9 cellular contexts compared by ENCODE assay signal in genomic region chr3:101902041-101902440, GRCh38. TPM values are rescaled to one million over a fixed set of nuclear protein-coding genes. Genes with fewer than 3 reads are reported as not detected.
DNase-seq lines count a peak whose midpoint lies in the region; ATAC-seq, FAIRE-seq and TF ChIP-seq lines count a peak whose summit lies in the region.
"Had no signal": no experiment of that assay in that cellular context is flagged by ENCODE, and none has a peak within 500 bp of the region (broad histone marks: within the 10 kb centered on the region; RNA-seq: fewer than 3 reads in every experiment).

No MANE protein-coding gene starts in this region.

- no peaks in the 10 kb centered on the region for H3K9me3 ChIP-seq in K562 (replicated peaks; ENCODE audit: control insufficient read depth, insufficient read depth, low read depth, low read length)
- H3K9me3 ChIP-seq in Peyer's patch = no peaks in the 10 kb centered on the region

- TF ChIP-seq CTCF in K562 (IDR thresholded peaks at IDR 0.05 in 2 of 3, conservative IDR thresholded peaks at IDR 0.05 in 1 of 3; ENCODE audit: insufficient read depth in 2 of 3, low read depth in 1 of 3, low read length in 3 of 3) (no peak), Peyer's patch (IDR thresholded peaks at IDR 0.05) (no peak)

- no peaks in the 10 kb centered on the region for H3K36me3 ChIP-seq in K562 (ENCODE audit: control insufficient read depth, insufficient read depth, low read length)
- no peaks in the 10 kb centered on the region for H3K36me3 ChIP-seq in Peyer's patch

- TF ChIP-seq POLR2A in K562 (conservative IDR thresholded peaks at IDR 0.05) = no peak
- TF ChIP-seq POLR2A in Peyer's patch (IDR thresholded peaks at IDR 0.05) = no peak

- peaks cover 7% of the 10 kb centered on the region for H3K4me1 Mint-ChIP-seq in activated CD4-positive, alpha-beta T cell treated with anti-CD3 and anti-CD28 coated beads, Interleukin-2, amount 10 ng/mL, durations not matched to agents 24 days and 14 days

- ATAC-seq in HG03342 (IDR thresholded peaks at IDR 0.05; ENCODE audit: unreplicated experiment) (peak; percentile 35), K562 (no peak)

- H3K4me3 Mint-ChIP-seq in activated CD4-positive, alpha-beta T cell treated with anti-CD3 and anti-CD28 coated beads, Interleukin-2, amount 10 ng/mL, durations not matched to agents 24 days and 14 days = no peak overlapping the region

- H4K20me1 ChIP-seq in K562 (replicated peaks; ENCODE audit: control insufficient read depth, insufficient read depth, low read length) = no peaks in the 10 kb centered on the region

- no peaks in the 10 kb centered on the region for H3K9me1 ChIP-seq in K562 (ENCODE audit: control insufficient read depth, insufficient read depth, low read length)

- CTCF ChIA-PET in K562 (lab: Yijun Ruan, JAX; ENCODE audit: low intra/inter-chr PET ratio) = no interaction called here

- intact Hi-C loops in activated CD4-positive, alpha-beta T cell treated with anti-CD3 and anti-CD28 coated beads, Interleukin-2, amount 10 ng/mL, durations not matched to agents 24 days and 14 days (cut with micrococcal nuclease) = no loop called here
- intact Hi-C loops in K562 (cut with micrococcal nuclease) = no loop called here

- no peak overlapping the region for H2AFZ ChIP-seq in K562 (ENCODE audit: low read depth, low read length)

- FAIRE-seq in K562 (lab: Jason Lieb, UNC) = no peak

- no peaks in the 10 kb centered on the region for H3K4me1 ChIP-seq in K562 (replicated peaks in 1 of 2; ENCODE audit: control insufficient read depth in 2 of 2, insufficient read depth in 2 of 2, low read length in 2 of 2)
- H3K4me1 ChIP-seq in Peyer's patch = no peaks in the 10 kb centered on the region

- H3K27ac Mint-ChIP-seq in activated CD4-positive, alpha-beta T cell treated with anti-CD3 and anti-CD28 coated beads, Interleukin-2, amount 10 ng/mL, durations not matched to agents 24 days and 14 days = no peak overlapping the region

- H3K27ac ChIP-seq in K562 (ENCODE audit: extremely low read depth, low read depth, low read length) = no peak overlapping the region
- H3K27ac ChIP-seq in Peyer's patch = no peak overlapping the region

- 22% methylated on average over 1 of the region's 1 CpG for WGBS in K562 (ENCODE audit: insufficient coverage, low coverage, missing lambda C conversion rate)

- H3K27me3 ChIP-seq in K562 (ENCODE audit: control insufficient read depth in 2 of 2, insufficient read depth in 2 of 2, low read length in 2 of 2) (no peaks in the 10 kb centered on the region), Peyer's patch (no peaks in the 10 kb centered on the region)

- in situ Hi-C loops in K562 (cut with MboI) = no loop called here

- H3K36me3 Mint-ChIP-seq in activated CD4-positive, alpha-beta T cell treated with anti-CD3 and anti-CD28 coated beads, Interleukin-2, amount 10 ng/mL, durations not matched to agents 24 days and 14 days (ENCODE audit: low read depth) = peaks cover 4% of the 10 kb centered on the region

- peaks cover 2% of the 10 kb centered on the region for H3K9me3 Mint-ChIP-seq in activated CD4-positive, alpha-beta T cell treated with anti-CD3 and anti-CD28 coated beads, Interleukin-2, amount 10 ng/mL, durations not matched to agents 24 days and 14 days

- BruUV-seq in K562 (replicated peaks; lab: Mats Ljungman, UMichigan) = no TSS peak

- no peak for TF ChIP-seq EP300 in K562 (IDR thresholded peaks at IDR 0.05; ENCODE audit: low read length)

- POLR2A ChIA-PET in K562 (lab: Yijun Ruan, JAX) = no interaction called here

- no peak overlapping the region for H3K9ac ChIP-seq in K562 (ENCODE audit: insufficient read depth in 1 of 2, low read depth in 2 of 2, low read length in 2 of 2)

- peak; percentile 56 for DNase-seq in activated CD4-positive, alpha-beta T cell treated with anti-CD3 and anti-CD28 coated beads, Interleukin-2, amount 10 ng/mL, durations not matched to agents 24 days and 14 days
- DNase-seq in activated CD4-positive, alpha-beta T cell treated with anti-CD3 and anti-CD28 coated beads, Interleukin-2, amount 50 U/mL, for 4 hours = no peak
- no peak for DNase-seq in K562 (ENCODE audit: extremely low read depth in 1 of 4, low spot score in 3 of 4)
- DNase-seq in smooth muscle cell of the brain vasculature (ENCODE audit: low read depth, low spot score) = peak; percentile 52
- DNase-seq in Peyer's patch = no peak
- no peak for DNase-seq in midbrain (lab: John Stamatoyannopoulos, UW)
- no peak for DNase-seq in iPS-NIHi11 (ENCODE audit: low spot score)

- no peak overlapping the region for H3K4me3 ChIP-seq in K562
- H3K4me3 ChIP-seq in Peyer's patch = no peak overlapping the region
- H3K4me3 ChIP-seq: skin epidermis had no signal

- H3K4me2 ChIP-seq in K562 (ENCODE audit: insufficient read depth, low read length) = no peak overlapping the region

- no peak for TF ChIP-seq RAD21 in K562 (CRISPR knock-in tag; conservative IDR thresholded peaks at IDR 0.05 in 1 of 2, IDR thresholded peaks at IDR 0.05 in 1 of 2)

- no peaks in the 10 kb centered on the region for H3K79me2 ChIP-seq in K562 (ENCODE audit: control insufficient read depth, insufficient read depth, low read length)

- H3K27me3 Mint-ChIP-seq in activated CD4-positive, alpha-beta T cell treated with anti-CD3 and anti-CD28 coated beads, Interleukin-2, amount 10 ng/mL, durations not matched to agents 24 days and 14 days = peaks cover 7% of the 10 kb centered on the region

RNA-seq across cellular contexts. Expression of gene NFKBIZ, which starts 52.7 kb away (rescaled TPM):
- total RNA-seq in activated CD4-positive, alpha-beta T cell treated with anti-CD3 and anti-CD28 coated beads, Interleukin-2, amount 10 ng/mL, durations not matched to agents 24 days and 14 days = 57.2 and 59.2 TPM in 2 replicates
- 29.4 and 39.8 TPM in 2 replicates for total RNA-seq in K562 (2011; cell fraction: chromatin; rRNA removed; ENCODE audit: low replicate concordance)
- 14.0 and 18.4 TPM in 2 replicates for total RNA-seq in K562 (2011; cell fraction: nucleolus; rRNA removed)
- total RNA-seq in K562 (2011; cell fraction: nucleoplasm; rRNA removed) = 16.1 and 21.3 TPM in 2 replicates
- total RNA-seq in K562 (2014; rRNA removed) = 4.7 and 5.7 TPM in 2 replicates
- 7.7 and 8.9 TPM in 2 replicates for total RNA-seq in K562 (2014; rRNA removed; fragmentation: Illumina TruSeq; extraction: Trizol)
- total RNA-seq in K562 (2015; rRNA removed; fragmentation: Illumina TruSeq; extraction: Trizol) = 7.1 TPM in 2 replicates
- total RNA-seq in K562 (2021) = 13.7 and 14.2 TPM in 2 replicates
- 6.4 and 6.7 TPM in 2 replicates for polyA plus RNA-seq in K562 (2011; rRNA removed)
- polyA plus RNA-seq in K562 (2011; cell fraction: cytosol; rRNA removed) = 1.8 and 2.5 TPM in 2 replicates
- polyA plus RNA-seq in K562 (2011; cell fraction: nucleus; rRNA removed) = 24.5 and 25.4 TPM in 2 replicates
- polyA plus RNA-seq in K562 (2012) = 2.3 and 5.2 TPM in 2 replicates
- 2.7 and 3.6 TPM in 2 replicates for polyA plus RNA-seq in K562 (2014; fragmentation: Illumina TruSeq; extraction: Trizol)
- 1 to 10 TPM; 1.2 to 1.6 TPM for polyA plus RNA-seq in K562 (2014; fragmentation: Nextera tagmentation; extraction: Ambion mirVana)
- 4.1 and 4.9 TPM in 2 replicates for polyA plus RNA-seq in K562 (2014; rRNA removed)
- 26.5 and 26.9 TPM in 2 replicates for polyA minus RNA-seq in K562 (2011; rRNA and poly(A)+ RNA removed)
- polyA minus RNA-seq in K562 (2011; cell fraction: cytosol; rRNA and poly(A)+ RNA removed) = 9.8 and 10.7 TPM in 2 replicates
- polyA minus RNA-seq in K562 (2011; cell fraction: nucleus; rRNA and poly(A)+ RNA removed) = 21.9 and 33.7 TPM in 2 replicates
- total RNA-seq in Peyer's patch = 10 to 100 TPM; 37.1 to 70.1 (median 52.9) TPM

Comparison
In these comparisons a context has a peak if more than half of its experiments do, and no peak if none do; other contexts are left out.
1. DNase-seq: peak in activated CD4-positive, alpha-beta T cell treated with anti-CD3 and anti-CD28 coated beads, Interleukin-2, amount 10 ng/mL, durations not matched to agents 24 days and 14 days (single experiment) and smooth muscle cell of the brain vasculature (single experiment); none in activated CD4-positive, alpha-beta T cell treated with anti-CD3 and anti-CD28 coated beads, Interleukin-2, amount 50 U/mL, for 4 hours (0 of 2), K562 (0 of 4), Peyer's patch (0 of 3), midbrain (single experiment) and iPS-NIHi11 (single experiment).